Comparison of ENCODE assay signal across 22 cellular contexts in the genomic region with DNA sequence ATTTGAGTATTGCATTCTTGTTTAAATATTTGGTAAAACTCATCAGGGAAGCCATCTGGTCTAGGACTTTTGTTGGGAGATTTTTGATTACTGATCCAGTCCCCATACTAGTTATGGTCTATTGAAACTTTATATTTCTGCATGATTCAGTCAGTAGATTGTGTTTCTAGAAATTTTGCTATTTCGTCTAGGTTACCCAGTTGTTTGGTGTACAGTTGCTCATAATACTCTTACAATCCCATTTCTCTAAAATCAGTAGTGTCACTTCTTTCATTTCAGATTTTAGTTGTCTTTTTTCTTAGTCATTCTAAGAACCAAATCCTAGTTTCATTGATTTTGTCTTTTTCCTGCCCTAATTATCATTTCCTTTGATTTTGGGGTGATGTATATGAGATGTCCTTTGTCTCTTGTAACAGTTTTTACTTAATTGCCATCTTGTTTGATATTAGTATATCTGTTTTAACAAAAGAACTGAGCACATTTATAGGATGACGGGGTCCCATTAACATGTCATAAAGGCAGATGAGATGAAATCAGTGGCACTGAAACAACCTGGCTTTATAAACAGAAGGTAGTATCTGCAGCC. TPM values are rescaled to one million over a fixed set of nuclear protein-coding genes. Genes with fewer than 3 reads are reported as not detected.
DNase-seq lines count a peak whose midpoint lies in the region; ATAC-seq and TF ChIP-seq lines count a peak whose summit lies in the region.
"Had no signal": no experiment of that assay in that cellular context is flagged by ENCODE, and none has a peak within 500 bp of the region (broad histone marks: within the 10 kb centered on the region; RNA-seq: fewer than 3 reads in every experiment).

No MANE protein-coding gene starts in this region.

- 94% methylated on average over 2 of the region's 2 CpGs for WGBS in right cardiac atrium
- WGBS in endodermal cell (ENCODE audit: insufficient coverage in 1 of 2, insufficient read length in 1 of 2), 2 experiments = 95 to 100% methylated on average over 1 to 2 of the region's 2 CpGs

- H3K27ac ChIP-seq in cardiac muscle cell = peak overlapping the region; percentile 60
- no peak overlapping the region for H3K27ac ChIP-seq in right cardiac atrium (ENCODE audit: low read length)
- no peak overlapping the region for H3K27ac ChIP-seq in endodermal cell (ENCODE audit: low read depth, low read length)
- H3K27ac ChIP-seq: breast epithelium, colonic mucosa, foreskin keratinocyte, WERI-Rb-1 had no signal

- TF ChIP-seq CTCF in cardiac muscle cell (IDR thresholded peaks at IDR 0.05; ENCODE audit: low read depth, low read length) (no peak), endodermal cell (conservative IDR thresholded peaks at IDR 0.05) (no peak)

- no peaks in the 10 kb centered on the region for H3K27me3 Mint-ChIP-seq in T-cell
- H3K27me3 Mint-ChIP-seq in endodermal cell (ENCODE audit: insufficient read depth) = no peaks in the 10 kb centered on the region
- H3K27me3 Mint-ChIP-seq in stimulated activated naive CD8-positive, alpha-beta T cell treated with anti-CD3 and anti-CD28 coated beads, Interleukin-15, Interleukin-2, amounts not matched to agents 100 ng/mL and 50 ng/mL, for 24 hours = no peaks in the 10 kb centered on the region
- H3K27me3 Mint-ChIP-seq: CD4-positive, alpha-beta memory T cell; type B pancreatic cell had no signal

- H3K9ac ChIP-seq in endodermal cell (ENCODE audit: extremely low read depth, low read length, poor library complexity, severe bottlenecking) = no peak overlapping the region

- H3K4me3 Mint-ChIP-seq in T-cell (no peak overlapping the region), endodermal cell (no peak overlapping the region)
- H3K4me3 Mint-ChIP-seq in stimulated activated naive CD8-positive, alpha-beta T cell treated with anti-CD3 and anti-CD28 coated beads, Interleukin-15, Interleukin-2, amounts not matched to agents 100 ng/mL and 50 ng/mL, for 24 hours = no peak overlapping the region
- H3K4me3 Mint-ChIP-seq: CD4-positive, alpha-beta memory T cell had no signal

- no peak for DNase-seq in cardiac muscle cell (ENCODE audit: low read depth in 1 of 2, low spot score in 1 of 2)
- no peak for DNase-seq in right cardiac atrium
- DNase-seq in T-cell = no peak
- DNase-seq in endodermal cell = no peak
- DNase-seq in mucosa of gallbladder (ENCODE audit: low spot score) = no peak
- DNase-seq in AG20443 (ENCODE audit: low spot score) = no peak
- DNase-seq in NCI-H1048 (lab: John Stamatoyannopoulos, UW) = no peak
- DNase-seq: CD4-positive, alpha-beta memory T cell; colonic mucosa; effector memory CD4-positive, alpha-beta T cell; foreskin keratinocyte; left colon; NCI-H1105 treated with DMSO at 0.1 percent for 48 hours; NCI-H2029; NCI-H2227 treated with DMSO at 0.1 percent for 48 hours; WERI-Rb-1 had no signal

- ATAC-seq in right cardiac atrium (no peak), T-cell (replicated peaks in 1 of 4) (no peak)
- ATAC-seq: esophagus mucosa, foreskin keratinocyte, left colon, sciatic nerve, SK-N-SH treated with all-trans-retinoic acid at 6 μM for 48 hours had no signal

- intact Hi-C loops in right cardiac atrium (cut with DNase I) = no loop called here

- H3K9me3 Mint-ChIP-seq in T-cell = no peaks in the 10 kb centered on the region
- no peaks in the 10 kb centered on the region for H3K9me3 Mint-ChIP-seq in endodermal cell
- H3K9me3 Mint-ChIP-seq in stimulated activated naive CD8-positive, alpha-beta T cell treated with anti-CD3 and anti-CD28 coated beads, Interleukin-15, Interleukin-2, amounts not matched to agents 100 ng/mL and 50 ng/mL, for 24 hours = no peaks in the 10 kb centered on the region
- H3K9me3 Mint-ChIP-seq: CD4-positive, alpha-beta memory T cell; type B pancreatic cell had no signal

- H3K36me3 Mint-ChIP-seq in T-cell (peaks cover 57% of the 10 kb centered on the region), endodermal cell (ENCODE audit: low read depth) (peaks cover 82% of the 10 kb centered on the region)
- peaks cover 81% of the 10 kb centered on the region for H3K36me3 Mint-ChIP-seq in stimulated activated naive CD8-positive, alpha-beta T cell treated with anti-CD3 and anti-CD28 coated beads, Interleukin-15, Interleukin-2, amounts not matched to agents 100 ng/mL and 50 ng/mL, for 24 hours (ENCODE audit: low read depth)

- peaks cover 37% of the 10 kb centered on the region for H3K36me3 ChIP-seq in cardiac muscle cell
- H3K36me3 ChIP-seq in endodermal cell (ENCODE audit: control insufficient read depth, insufficient read depth, low read length) = peaks cover 73% of the 10 kb centered on the region
- H3K36me3 ChIP-seq: breast epithelium had no signal

- peak overlapping the region; percentile 16 to 61 for H3K27ac Mint-ChIP-seq in T-cell
- peak overlapping the region; percentile 32 for H3K27ac Mint-ChIP-seq in endodermal cell
- peak overlapping the region; percentile 64 for H3K27ac Mint-ChIP-seq in stimulated activated naive CD8-positive, alpha-beta T cell treated with anti-CD3 and anti-CD28 coated beads, Interleukin-15, Interleukin-2, amounts not matched to agents 100 ng/mL and 50 ng/mL, for 24 hours

- H3K4me1 ChIP-seq in cardiac muscle cell (ENCODE audit: low read depth) (no peaks in the 10 kb centered on the region), right cardiac atrium (ENCODE audit: control insufficient read depth, insufficient read depth, low read length) (no peaks in the 10 kb centered on the region), endodermal cell (ENCODE audit: control insufficient read depth, insufficient read depth, low read length) (no peaks in the 10 kb centered on the region)
- H3K4me1 ChIP-seq: colonic mucosa, foreskin keratinocyte had no signal

- H3K27me3 ChIP-seq in cardiac muscle cell (no peaks in the 10 kb centered on the region), right cardiac atrium (ENCODE audit: control insufficient read depth, insufficient read depth) (no peaks in the 10 kb centered on the region), endodermal cell (ENCODE audit: control insufficient read depth, insufficient read depth, low read length, poor library complexity, severe bottlenecking) (no peaks in the 10 kb centered on the region)
- H3K27me3 ChIP-seq: breast epithelium, colonic mucosa, foreskin keratinocyte had no signal

- H3K4me3 ChIP-seq in cardiac muscle cell (no peak overlapping the region), right cardiac atrium (ENCODE audit: low read length) (no peak overlapping the region), endodermal cell (ENCODE audit: low read length) (no peak overlapping the region)
- H3K4me3 ChIP-seq: breast epithelium, colonic mucosa had no signal

- no peaks in the 10 kb centered on the region for H3K9me3 ChIP-seq in cardiac muscle cell (ENCODE audit: low read depth)
- H3K9me3 ChIP-seq in right cardiac atrium (ENCODE audit: control insufficient read depth, low read length) = no peaks in the 10 kb centered on the region
- H3K9me3 ChIP-seq in endodermal cell (ENCODE audit: control insufficient read depth, low read length) = peaks cover 7% of the 10 kb centered on the region
- H3K9me3 ChIP-seq: breast epithelium, colonic mucosa had no signal

- CTCF ChIA-PET in T-cell (lab: Charles Lee) = no interaction called here

- H3K4me1 Mint-ChIP-seq in T-cell (peaks cover 45 to 48% (median 48%) of the 10 kb centered on the region in 3 donors), endodermal cell (peaks cover 1% of the 10 kb centered on the region)
- peaks cover 47% of the 10 kb centered on the region for H3K4me1 Mint-ChIP-seq in stimulated activated naive CD8-positive, alpha-beta T cell treated with anti-CD3 and anti-CD28 coated beads, Interleukin-15, Interleukin-2, amounts not matched to agents 100 ng/mL and 50 ng/mL, for 24 hours (ENCODE audit: low read depth)

- POLR2A ChIA-PET in T-cell (lab: Charles Lee) = no interaction called here

RNA-seq across cellular contexts. Expression of gene MALSU1, which starts 7.9 kb away (rescaled TPM):
- total RNA-seq in cardiac muscle cell (72.7 and 99.5 TPM in 2 replicates), right cardiac atrium (10 to 100 TPM; 64.6 to 80.7 (median 70.2) TPM), T-cell (10 to 100 TPM; 29.0 to 39.6 (median 37.9) TPM), endodermal cell (10 to 100 TPM; 73.5 to 87.4 TPM), mucosa of gallbladder (40.5 TPM)
- polyA plus RNA-seq in cardiac muscle cell (86.7 and 111 TPM in 2 replicates), right cardiac atrium (68.4 TPM)
- polyA plus RNA-seq in endodermal cell (2013, experiment 1 of 2) = 69.1 TPM
- 64.2 TPM for polyA plus RNA-seq in endodermal cell (2013, experiment 2 of 2)
